Comparison of ENCODE assay signal across 13 cellular contexts in genomic region chr5:145903113-145903512, GRCh38. TPM values are rescaled to one million over a fixed set of nuclear protein-coding genes. Genes with fewer than 3 reads are reported as not detected.
DNase-seq lines count a peak whose midpoint lies in the region; ATAC-seq, FAIRE-seq and TF ChIP-seq lines count a peak whose summit lies in the region.
"Had no signal": no experiment of that assay in that cellular context is flagged by ENCODE, and none has a peak within 500 bp of the region (broad histone marks: within the 10 kb centered on the region; RNA-seq: fewer than 3 reads in every experiment).

No MANE protein-coding gene starts in this region.

- H3K9ac ChIP-seq in kidney (ENCODE audit: low read length in 2 of 2) = no peak overlapping the region

- no peaks in the 10 kb centered on the region for H4K20me1 ChIP-seq in DOHH2 (ENCODE audit: control insufficient read depth, insufficient read depth, low read depth, low read length)

- H3K4me3 ChIP-seq in DOHH2 (ENCODE audit: low read length) = no peak overlapping the region
- H3K4me3 ChIP-seq in HFF-Myc (replicated peaks; ENCODE audit: low read depth, low read length) = no peak overlapping the region
- H3K4me3 ChIP-seq in RWPE2 (ENCODE audit: severe bottlenecking) = no peak overlapping the region
- no peak overlapping the region for H3K4me3 ChIP-seq in kidney (ENCODE audit: low read length in 2 of 2)

- H3K27ac Mint-ChIP-seq in CD4-positive, alpha-beta T cell = no peak overlapping the region
- H3K27ac Mint-ChIP-seq: activated CD4-positive, alpha-beta memory T cell treated with anti-CD3 and anti-CD28 coated beads for 36 hours; naive thymus-derived CD4-positive, alpha-beta T cell had no signal

- POLR2A ChIA-PET in CD4-positive, alpha-beta T cell (lab: Charles Lee) = no interaction called here

- H3K4me1 ChIP-seq in DOHH2 (ENCODE audit: control insufficient read depth, low read length) (no peaks in the 10 kb centered on the region), RWPE2 (ENCODE audit: insufficient read depth, poor library complexity, severe bottlenecking) (no peaks in the 10 kb centered on the region), kidney (ENCODE audit: control insufficient read depth in 1 of 2, insufficient read depth in 1 of 2, low read depth in 1 of 2, low read length in 2 of 2) (no peaks in the 10 kb centered on the region)

- H3K9me2 ChIP-seq in DOHH2 (replicated peaks; ENCODE audit: control insufficient read depth, low read length) = no peaks in the 10 kb centered on the region

- H3K79me2 ChIP-seq in DOHH2 (ENCODE audit: control insufficient read depth, low read length) = no peaks in the 10 kb centered on the region

- H3K27ac ChIP-seq in DOHH2 (ENCODE audit: low read depth, low read length) (no peak overlapping the region), RWPE2 (ENCODE audit: poor library complexity, severe bottlenecking) (no peak overlapping the region), kidney (ENCODE audit: low read depth in 2 of 2, low read length in 2 of 2) (no peak overlapping the region)
- no peak overlapping the region for H3K27ac ChIP-seq in CD4-positive, alpha-beta T cell (ENCODE audit: low read depth, low read length)

- peaks cover 7% of the 10 kb centered on the region for H3K27me3 Mint-ChIP-seq in CD4-positive, alpha-beta T cell

- no peaks in the 10 kb centered on the region for H3F3A ChIP-seq in DOHH2 (ENCODE audit: control insufficient read depth, insufficient read depth)

- CTCF ChIA-PET in CD4-positive, alpha-beta T cell (lab: Charles Lee) = interaction anchor here (0.5 to 0.9 kb wide), 2 partner anchors 11 to 859 kb away, joined by 3 read pairs; no protein-coding TSS in a partner anchor

- no peaks in the 10 kb centered on the region for H3K36me3 Mint-ChIP-seq in CD4-positive, alpha-beta T cell (ENCODE audit: low read depth)
- H3K36me3 Mint-ChIP-seq: activated CD4-positive, alpha-beta memory T cell treated with anti-CD3 and anti-CD28 coated beads for 36 hours; naive thymus-derived CD4-positive, alpha-beta T cell had no signal

- no peaks in the 10 kb centered on the region for H3K9me3 Mint-ChIP-seq in CD4-positive, alpha-beta T cell

- DNase-seq in HFF-Myc (ENCODE audit: extremely low read depth, low read depth) = no peak
- no peak for DNase-seq in RWPE2 (ENCODE audit: low spot score)
- DNase-seq in kidney = no peak
- no peak for DNase-seq in OCI-M2 (lab: John Stamatoyannopoulos, UW; ENCODE audit: unreplicated experiment)
- no peak for DNase-seq in CD4-positive, alpha-beta T cell
- no peak for DNase-seq in KG1 (lab: John Stamatoyannopoulos, UW)
- DNase-seq: activated CD4-positive, alpha-beta memory T cell treated with anti-CD3 and anti-CD28 coated beads for 36 hours; head of caudate nucleus; naive thymus-derived CD4-positive, alpha-beta T cell; stimulated activated CD4-positive, alpha-beta T cell treated with anti-CD3 and anti-CD28 coated beads, Interleukin-2, amount 100 ng/mL, for 48 hours had no signal

- TF ChIP-seq CTCF in DOHH2 (IDR thresholded peaks at IDR 0.05; ENCODE audit: low read depth, low read length, poor library complexity, severe bottlenecking) (peak; percentile 26), HFF-Myc (IDR thresholded peaks at IDR 0.05; ENCODE audit: low read depth, low read length, missing control alignments) (peak; percentile 30), RWPE2 (IDR thresholded peaks at IDR 0.05; ENCODE audit: poor library complexity, severe bottlenecking) (peak; percentile 23), kidney (IDR thresholded peaks at IDR 0.05; ENCODE audit: borderline replicate concordance, extremely low read depth, insufficient read depth) (peak; percentile 9)
- no peak for TF ChIP-seq CTCF in CD4-positive, alpha-beta T cell (IDR thresholded peaks at IDR 0.05)

- H3K4me2 ChIP-seq in DOHH2 (ENCODE audit: low read length) = no peak overlapping the region

- H3K27me3 ChIP-seq in DOHH2 (ENCODE audit: control insufficient read depth, low read length) = no peaks in the 10 kb centered on the region
- no peaks in the 10 kb centered on the region for H3K27me3 ChIP-seq in RWPE2 (ENCODE audit: insufficient read depth, poor library complexity, severe bottlenecking)
- no peaks in the 10 kb centered on the region for H3K27me3 ChIP-seq in CD4-positive, alpha-beta T cell (ENCODE audit: control insufficient read depth, insufficient read depth, low read length)

- ATAC-seq in RWPE2 (ENCODE audit: low read depth) (no peak), GM21723 (IDR thresholded peaks at IDR 0.05; ENCODE audit: unreplicated experiment) (no peak)
- ATAC-seq in CD4-positive, alpha-beta T cell (ENCODE audit: poor library complexity) = no peak
- ATAC-seq: naive thymus-derived CD4-positive, alpha-beta T cell had no signal

- H3K36me3 ChIP-seq in DOHH2 (ENCODE audit: control insufficient read depth, low read length) (no peaks in the 10 kb centered on the region), RWPE2 (ENCODE audit: low read depth) (no peaks in the 10 kb centered on the region), kidney (ENCODE audit: control insufficient read depth in 1 of 2, insufficient read depth in 2 of 2, low read length in 2 of 2) (no peaks in the 10 kb centered on the region)

- no peaks in the 10 kb centered on the region for H3K9me3 ChIP-seq in DOHH2 (ENCODE audit: control insufficient read depth, insufficient read depth, low read length)
- peaks cover 3% of the 10 kb centered on the region for H3K9me3 ChIP-seq in RWPE2 (ENCODE audit: severe bottlenecking)
- H3K9me3 ChIP-seq in kidney (ENCODE audit: control insufficient read depth in 1 of 2, low read length in 2 of 2) = no peaks in the 10 kb centered on the region
- no peaks in the 10 kb centered on the region for H3K9me3 ChIP-seq in CD4-positive, alpha-beta T cell (ENCODE audit: control insufficient read depth, low read length)

- no peak for FAIRE-seq in kidney (lab: Jason Lieb, UNC)

- no peaks in the 10 kb centered on the region for H3K4me1 Mint-ChIP-seq in CD4-positive, alpha-beta T cell (ENCODE audit: low read depth)
- H3K4me1 Mint-ChIP-seq: naive thymus-derived CD4-positive, alpha-beta T cell had no signal

- H3K4me3 Mint-ChIP-seq in CD4-positive, alpha-beta T cell = no peak overlapping the region
- H3K4me3 Mint-ChIP-seq: activated CD4-positive, alpha-beta memory T cell treated with anti-CD3 and anti-CD28 coated beads for 36 hours; naive thymus-derived CD4-positive, alpha-beta T cell had no signal

- intact Hi-C loops in kidney (cut with DNase I) = no loop called here
- intact Hi-C loops in CD4-positive, alpha-beta T cell (cut with DNase I, micrococcal nuclease) = no loop called here

RNA-seq across cellular contexts. Expression of gene GRXCR2, which starts 30.3 kb away (rescaled TPM):
- total RNA-seq in kidney = not detected
- not detected for polyA plus RNA-seq in kidney (ENCODE audit: insufficient read depth, low read depth, low replicate concordance)
- total RNA-seq in CD4-positive, alpha-beta T cell = not detected
- total RNA-seq: activated CD4-positive, alpha-beta memory T cell treated with anti-CD3 and anti-CD28 coated beads for 36 hours; LHCN-M2; naive thymus-derived CD4-positive, alpha-beta T cell had no signal
- polyA plus RNA-seq: naive thymus-derived CD4-positive, alpha-beta T cell had no signal

RNA-seq across cellular contexts. Expression of gene SH3RF2, which starts 33.3 kb away (rescaled TPM):
- total RNA-seq in kidney = 4.9 TPM
- polyA plus RNA-seq in kidney (ENCODE audit: insufficient read depth, low read depth, low replicate concordance) = 1.3 TPM
- under 1 TPM; 0.11 to 0.42 TPM for total RNA-seq in CD4-positive, alpha-beta T cell
- polyA plus RNA-seq: naive thymus-derived CD4-positive, alpha-beta T cell had no signal
